16 cellular contexts compared by ENCODE assay signal in the genomic region with DNA sequence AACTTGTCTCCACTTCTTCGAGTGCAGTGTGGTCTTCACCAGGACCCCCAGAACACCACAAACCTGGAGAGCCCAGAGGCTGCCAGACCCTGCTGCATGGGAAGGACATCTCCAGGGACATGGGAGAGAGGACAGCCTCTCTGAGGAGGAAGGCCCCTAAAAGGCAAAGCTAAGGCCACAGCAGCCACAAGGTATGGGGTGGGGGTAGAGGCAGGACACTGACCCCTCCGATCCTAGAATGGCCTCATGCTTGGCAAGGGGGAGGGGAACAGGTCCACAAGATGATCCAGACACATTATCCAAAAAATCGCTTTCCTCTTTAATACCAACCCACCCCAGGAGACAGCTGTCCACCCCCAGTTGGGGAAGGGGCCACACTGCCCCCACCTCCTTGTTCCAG. TPM values are rescaled to one million over a fixed set of nuclear protein-coding genes. Genes with fewer than 3 reads are reported as not detected.
A peak's percentile ranks its signal among the peaks of the same experiment; 100 is the strongest.
DNase-seq lines count a peak whose midpoint lies in the region; ATAC-seq, FAIRE-seq and TF ChIP-seq lines count a peak whose summit lies in the region.
"Had no signal": no experiment of that assay in that cellular context is flagged by ENCODE, and none has a peak within 500 bp of the region (broad histone marks: within the 10 kb centered on the region; RNA-seq: fewer than 3 reads in every experiment).

No MANE protein-coding gene starts in this region.

- H2AK5ac ChIP-seq in H9 (ENCODE audit: insufficient read length, low read length): no peak overlapping the region

- no peak overlapping the region for H4K8ac ChIP-seq in H9 (replicated peaks; ENCODE audit: insufficient read length, low read depth, low read length)

- peaks cover 7% of the 10 kb centered on the region; the same call in 1 of the 2 replicates for H3K79me2 ChIP-seq in H9 (ENCODE audit: insufficient read depth, low read length)

- H4K5ac ChIP-seq in H9 (ENCODE audit: insufficient read length, low read depth, low read length): no peak overlapping the region

- no peak for DNase-seq in stimulated activated naive CD8-positive, alpha-beta T cell treated with anti-CD3 and anti-CD28 coated beads, Interleukin-15, Interleukin-2, amounts not matched to agents 100 U/mL and 50 U/mL, for 24 hours
- DNase-seq in WERI-Rb-1 (no peak), kidney (peak; percentile 37), H9 (no peak), NCI-H1105 (lab: John Stamatoyannopoulos, UW) (no peak), tibial nerve (ENCODE audit: low spot score in 2 of 2) (no peak)
- DNase-seq: activated effector memory CD4-positive, alpha-beta T cell treated with anti-CD3 and anti-CD28 coated beads, Interleukin-2, amount 50 U/mL, for 16 hours; cortex of kidney; DMS79; kidney glomerular epithelial cell; T-helper 9 cell had no signal

- no peak for ATAC-seq in stimulated activated naive CD8-positive, alpha-beta T cell treated with anti-CD3 and anti-CD28 coated beads, Interleukin-15, Interleukin-2, amounts not matched to agents 100 U/mL and 50 U/mL, for 24 hours
- no peak for ATAC-seq in HG03095 (IDR thresholded peaks at IDR 0.05; ENCODE audit: unreplicated experiment)
- ATAC-seq: Right ventricle myocardium inferior had no signal

- no peak overlapping the region for H3K4me2 ChIP-seq in H9 (ENCODE audit: insufficient read depth, insufficient read length, low read length)

- TF ChIP-seq CTCF in WERI-Rb-1 (IDR thresholded peaks at IDR 0.05; ENCODE audit: low read depth, low read length) (no peak), kidney (IDR thresholded peaks at IDR 0.05; ENCODE audit: borderline replicate concordance, extremely low read depth, insufficient read depth) (no peak), H9 (conservative IDR thresholded peaks at IDR 0.05) (no peak), tibial nerve (IDR thresholded peaks at IDR 0.05) (no peak)

- H3T11ph ChIP-seq in H9 (ENCODE audit: low read length): no peak overlapping the region

- no peak for FAIRE-seq in kidney (lab: Jason Lieb, UNC)

- H2BK20ac ChIP-seq in H9 (ENCODE audit: low read depth, low read length, poor library complexity, severe bottlenecking): no peak overlapping the region

- no peak overlapping the region for H2BK120ac ChIP-seq in H9 (ENCODE audit: low read depth, low read length, poor library complexity, severe bottlenecking)

- H3K9ac ChIP-seq in kidney (ENCODE audit: low read length in 2 of 2) (no peak overlapping the region), H9 (ENCODE audit: extremely low read depth, insufficient read length, low read length) (no peak overlapping the region)

- intact Hi-C loops in kidney (cut with DNase I): no loop called here

- H3K4me1 ChIP-seq in kidney (ENCODE audit: control insufficient read depth in 1 of 2, insufficient read depth in 1 of 2, low read depth in 1 of 2, low read length in 2 of 2) (peaks cover 6 to 19% of the 10 kb centered on the region in 2 donors), H9 (ENCODE audit: insufficient read depth, low read length) (no peaks in the 10 kb centered on the region; the same call in 1 of the 2 replicates), tibial nerve (peaks cover 0 to 50% (median 38%) of the 10 kb centered on the region in 4 donors)

- H3K27me3 ChIP-seq in WERI-Rb-1 (ENCODE audit: insufficient read depth, low read depth, severe bottlenecking): no peaks in the 10 kb centered on the region
- no peaks in the 10 kb centered on the region for H3K27me3 ChIP-seq in H9 (ENCODE audit: insufficient read depth, low read length)
- H3K27me3 ChIP-seq in tibial nerve: no peaks in the 10 kb centered on the region
- H3K27me3 ChIP-seq: MG63 had no signal

- no peak overlapping the region for H3K4me3 Mint-ChIP-seq in stimulated activated naive CD8-positive, alpha-beta T cell treated with anti-CD3 and anti-CD28 coated beads, Interleukin-15, Interleukin-2, amounts not matched to agents 100 ng/mL and 50 ng/mL, for 24 hours
- H3K4me3 Mint-ChIP-seq in H9: peak overlapping the region in 1 of 2 experiments; percentile 92; a peak in 2 of 5 replicates

- peaks cover 57% of the 10 kb centered on the region for H3K36me3 Mint-ChIP-seq in stimulated activated naive CD8-positive, alpha-beta T cell treated with anti-CD3 and anti-CD28 coated beads, Interleukin-15, Interleukin-2, amounts not matched to agents 100 ng/mL and 50 ng/mL, for 24 hours (ENCODE audit: low read depth)
- peaks cover 25 to 79% (median 52%) of the 10 kb centered on the region in 3 experiments; a peak in 6 of 7 replicates for H3K36me3 Mint-ChIP-seq in H9 (ENCODE audit: insufficient read depth in 1 of 3, low read depth in 3 of 3)

- H3K56ac ChIP-seq in H9 (ENCODE audit: insufficient read length, low read depth, low read length): no peak overlapping the region

- no peak overlapping the region for H3K4ac ChIP-seq in H9 (ENCODE audit: low read depth, low read length)

- no peaks in the 10 kb centered on the region for H3K79me1 ChIP-seq in H9 (ENCODE audit: insufficient read depth, low read depth, low read length, poor library complexity, severe bottlenecking)

- no peak overlapping the region for H3K23ac ChIP-seq in H9 (ENCODE audit: insufficient read length, low read depth, low read length)

- H3K18ac ChIP-seq in H9 (ENCODE audit: insufficient read length, low read depth, low read length): no peak overlapping the region

- H3K4me3 ChIP-seq in WERI-Rb-1 (ENCODE audit: low read depth, low read length) (no peak overlapping the region), kidney (ENCODE audit: low read length in 2 of 2) (no peak overlapping the region), tibial nerve (no peak overlapping the region)
- H3K4me3 ChIP-seq: MG63 had no signal

- H2BK15ac ChIP-seq in H9 (ENCODE audit: low read depth, low read length): no peak overlapping the region

- no peak overlapping the region for H4K91ac ChIP-seq in H9 (ENCODE audit: insufficient read length, low read depth, low read length)

- H2BK5ac ChIP-seq in H9 (ENCODE audit: insufficient read length, low read length): no peak overlapping the region

- no peak overlapping the region for H2BK12ac ChIP-seq in H9 (ENCODE audit: insufficient read length, low read depth, low read length)

- peak overlapping the region; percentile 82 for H3K27ac ChIP-seq in WERI-Rb-1
- H3K27ac ChIP-seq in kidney (ENCODE audit: low read depth in 2 of 2, low read length in 2 of 2): no peak overlapping the region
- no peak overlapping the region for H3K27ac ChIP-seq in H9 (ENCODE audit: insufficient read length, low read depth, low read length)
- no peak overlapping the region for H3K27ac ChIP-seq in tibial nerve

- peaks cover 9% of the 10 kb centered on the region for H3K23me2 ChIP-seq in H9 (ENCODE audit: insufficient read length, low read depth, low read length, poor library complexity, severe bottlenecking)

- H3K27ac Mint-ChIP-seq in stimulated activated naive CD8-positive, alpha-beta T cell treated with anti-CD3 and anti-CD28 coated beads, Interleukin-15, Interleukin-2, amounts not matched to agents 100 ng/mL and 50 ng/mL, for 24 hours: peak overlapping the region; percentile 45
- peak overlapping the region in 1 of 3 experiments; percentile 74; a peak in 1 of 7 replicates for H3K27ac Mint-ChIP-seq in H9

- WGBS in H9 (ENCODE audit: extremely low coverage, insufficient read length, low lambda C conversion rate): no CpG with 5 or more reads among the region's 3 CpGs
- 80 to 82% methylated on average over 3 of the region's 3 CpGs for WGBS in tibial nerve, 2 donors

- H3K36me3 ChIP-seq in WERI-Rb-1 (peaks cover 80% of the 10 kb centered on the region), kidney (ENCODE audit: control insufficient read depth in 1 of 2, insufficient read depth in 2 of 2, low read length in 2 of 2) (peaks cover 20 to 28% of the 10 kb centered on the region in 2 donors), tibial nerve (peaks cover 3 to 81% (median 25%) of the 10 kb centered on the region in 3 donors)

- no peaks in the 10 kb centered on the region for H3K9me3 Mint-ChIP-seq in stimulated activated naive CD8-positive, alpha-beta T cell treated with anti-CD3 and anti-CD28 coated beads, Interleukin-15, Interleukin-2, amounts not matched to agents 100 ng/mL and 50 ng/mL, for 24 hours
- no peaks in the 10 kb centered on the region for H3K9me3 Mint-ChIP-seq in H9

- TF ChIP-seq EP300 in tibial nerve (IDR thresholded peaks at IDR 0.05): no peak

- peaks cover 43% of the 10 kb centered on the region for H3K4me1 Mint-ChIP-seq in stimulated activated naive CD8-positive, alpha-beta T cell treated with anti-CD3 and anti-CD28 coated beads, Interleukin-15, Interleukin-2, amounts not matched to agents 100 ng/mL and 50 ng/mL, for 24 hours (ENCODE audit: low read depth)
- H3K4me1 Mint-ChIP-seq in H9: peaks cover 36 to 38% of the 10 kb centered on the region in 2 experiments

- no peak for TF ChIP-seq POLR2A in tibial nerve (IDR thresholded peaks at IDR 0.05)

- H3K27me3 Mint-ChIP-seq in stimulated activated naive CD8-positive, alpha-beta T cell treated with anti-CD3 and anti-CD28 coated beads, Interleukin-15, Interleukin-2, amounts not matched to agents 100 ng/mL and 50 ng/mL, for 24 hours: no peaks in the 10 kb centered on the region
- no peaks in the 10 kb centered on the region for H3K27me3 Mint-ChIP-seq in H9 (ENCODE audit: low read depth)

- no peak overlapping the region for H3K14ac ChIP-seq in H9 (ENCODE audit: insufficient read depth, low read length)

- no peaks in the 10 kb centered on the region for H3K9me3 ChIP-seq in WERI-Rb-1 (ENCODE audit: severe bottlenecking)
- H3K9me3 ChIP-seq in kidney (ENCODE audit: control insufficient read depth in 1 of 2, low read length in 2 of 2): no peaks in the 10 kb centered on the region
- no peaks in the 10 kb centered on the region for H3K9me3 ChIP-seq in H9 (ENCODE audit: control insufficient read depth, low read depth, low read length)
- H3K9me3 ChIP-seq in tibial nerve: no peaks in the 10 kb centered on the region
- H3K9me3 ChIP-seq: MG63, thoracic aorta had no signal

- H2AFZ ChIP-seq in H9 (ENCODE audit: low read length): no peak overlapping the region

- no peaks in the 10 kb centered on the region for H4K20me1 ChIP-seq in H9 (ENCODE audit: control insufficient read depth, insufficient read depth, insufficient read length)

RNA-seq across cellular contexts. Expression of gene B3GALT4, which starts 1.9 kb away (rescaled TPM):
- 20.2 TPM for total RNA-seq in kidney
- polyA plus RNA-seq in kidney (ENCODE audit: insufficient read depth, low read depth, low replicate concordance): 14.0 TPM
- 3.2 and 3.4 TPM in 2 replicates for total RNA-seq in H9 (2021)
- total RNA-seq in tibial nerve: 10 to 100 TPM in 3 of 4 donors, 1 to 10 TPM in 1; 7.5 to 30.4 (median 17.7) TPM

RNA-seq across cellular contexts. Expression of gene RPS18, which starts 6.9 kb away (rescaled TPM):
- total RNA-seq in kidney: 1,706 TPM
- polyA plus RNA-seq in kidney (ENCODE audit: insufficient read depth, low read depth, low replicate concordance): 2,618 TPM
- 3,216 and 3,296 TPM in 2 replicates for total RNA-seq in H9 (2021)
- 1,000 to 10,000 TPM; 2,115 to 2,529 (median 2,306) TPM for total RNA-seq in tibial nerve

RNA-seq across cellular contexts. Expression of gene VPS52, which starts 7.1 kb away (rescaled TPM):
- total RNA-seq in kidney (64.4 TPM), H9 (2021) (46.9 and 47.1 TPM in 2 replicates), tibial nerve (10 to 100 TPM; 37.7 to 46.5 (median 45.2) TPM)
- polyA plus RNA-seq in kidney (ENCODE audit: insufficient read depth, low read depth, low replicate concordance): 35.8 TPM

RNA-seq across cellular contexts. Expression of gene WDR46, which starts 10.2 kb away (rescaled TPM):
- 40.3 TPM for total RNA-seq in kidney
- 46.5 TPM for polyA plus RNA-seq in kidney (ENCODE audit: insufficient read depth, low read depth, low replicate concordance)
- total RNA-seq in H9 (2021): 99.2 and 110 TPM in 2 replicates
- total RNA-seq in tibial nerve: 10 to 100 TPM; 46.5 to 88.4 (median 69.1) TPM

RNA-seq across cellular contexts. Expression of gene PFDN6, which starts 10.6 kb away (rescaled TPM):
- total RNA-seq in kidney: 46.8 TPM
- polyA plus RNA-seq in kidney (ENCODE audit: insufficient read depth, low read depth, low replicate concordance): 159 TPM
- 85.8 and 90.7 TPM in 2 replicates for total RNA-seq in H9 (2021)
- 10 to 100 TPM; 12.4 to 48.7 (median 21.0) TPM for total RNA-seq in tibial nerve
